Comparison of ENCODE assay signal across 8 cellular contexts in the genomic region with DNA sequence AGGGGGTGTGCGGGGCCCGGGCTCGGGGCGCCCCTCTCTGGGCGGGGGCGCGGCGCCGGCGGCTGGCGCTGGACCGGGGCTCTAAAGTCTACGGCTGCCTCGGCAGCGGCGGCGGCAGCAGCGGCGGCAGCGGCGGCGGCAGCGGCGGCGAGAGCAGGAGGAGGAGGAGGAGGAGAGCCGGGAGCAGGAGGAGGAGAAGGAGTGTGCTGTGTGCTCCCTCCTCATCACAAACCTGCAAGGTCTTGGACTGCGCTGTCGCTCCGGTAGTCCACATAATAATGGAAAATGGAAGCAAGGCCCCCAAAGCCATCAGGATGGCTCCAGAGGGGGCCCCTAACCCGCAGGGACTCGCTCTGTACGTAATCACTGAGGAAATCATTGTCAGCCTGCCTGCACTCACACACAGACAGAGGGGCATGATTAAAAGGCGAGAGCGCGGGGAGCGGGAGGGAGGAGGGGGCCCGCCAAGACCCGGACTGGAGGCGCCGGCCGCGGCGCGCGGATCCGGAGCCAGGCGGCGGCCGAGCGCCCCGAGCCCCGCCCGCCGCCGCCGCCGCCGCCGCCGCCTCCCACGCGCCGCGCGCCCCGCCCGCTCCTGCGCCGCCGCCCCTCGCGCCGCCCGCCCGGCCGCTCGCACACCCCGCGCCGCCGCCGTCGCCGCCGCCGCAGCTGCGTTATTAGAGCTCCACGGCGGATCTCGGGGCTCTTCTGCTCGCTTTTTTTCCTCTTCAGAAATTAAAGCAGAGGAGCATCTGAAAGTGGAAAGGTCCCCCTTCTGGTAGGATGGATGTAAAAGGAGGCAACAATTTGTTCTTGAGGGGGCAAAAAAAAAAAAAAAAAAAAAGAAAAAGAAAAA. TPM values are rescaled to one million over a fixed set of nuclear protein-coding genes. Genes with fewer than 3 reads are reported as not detected.
DNase-seq lines count a peak whose midpoint lies in the region; ATAC-seq and TF ChIP-seq lines count a peak whose summit lies in the region.

ZNF521 (minus strand) TSS at position 394 of the 856 bp plus-strand sequence. CDS start 1,220 bp downstream, outside the sequence.

- H3K36me3 ChIP-seq in Peyer's patch: no peaks in the 10 kb centered on the region

- H3K27ac Mint-ChIP-seq in activated naive CD4-positive, alpha-beta T cell treated with anti-CD3 and anti-CD28 coated beads, Interleukin-2, amount 50 U/mL, for 24 hours: no peak within 1 kb of the TSS
- no peak within 1 kb of the TSS for H3K27ac Mint-ChIP-seq in natural killer cell treated with Interleukin-12 subunit alpha and Interleukin-12 subunit beta and Interleukin-15 and Interleukin-18, amount 100 ng/mL, for 72 hours

- H3K4me1 ChIP-seq in Peyer's patch: peaks cover 0 to 19% (median 3%) of the 10 kb centered on the region in 4 donors
- H3K4me1 ChIP-seq in foreskin keratinocyte: no peaks in the 10 kb centered on the region

- H3K9me3 ChIP-seq in Peyer's patch: no peaks in the 10 kb centered on the region

- peak in 1 of 6 experiments; percentile 4 for TF ChIP-seq CTCF in Peyer's patch (IDR thresholded peaks at IDR 0.05)
- no peak for TF ChIP-seq CTCF in foreskin keratinocyte (conservative IDR thresholded peaks at IDR 0.05)

- DNase-seq in DMS153 (lab: John Stamatoyannopoulos, UW): peak; percentile 49
- peak; percentile 87 for DNase-seq in KG1 (lab: John Stamatoyannopoulos, UW)
- DNase-seq in Peyer's patch: peak; percentile 47 to 78 (median 76)
- DNase-seq in foreskin keratinocyte: peak; percentile 24 to 59
- DNase-seq in natural killer cell treated with Interleukin-12 subunit alpha and Interleukin-12 subunit beta and Interleukin-15 and Interleukin-18, amount 100 ng/mL, for 72 hours (ENCODE audit: low spot score): no peak

- no peaks in the 10 kb centered on the region for H3K9me3 Mint-ChIP-seq in activated naive CD4-positive, alpha-beta T cell treated with anti-CD3 and anti-CD28 coated beads, Interleukin-2, amount 50 U/mL, for 24 hours
- H3K9me3 Mint-ChIP-seq in natural killer cell treated with Interleukin-12 subunit alpha and Interleukin-12 subunit beta and Interleukin-15 and Interleukin-18, amount 100 ng/mL, for 72 hours: no peaks in the 10 kb centered on the region

- H3K27me3 ChIP-seq in Peyer's patch (peaks cover 0 to 11% of the 10 kb centered on the region in 2 donors), foreskin keratinocyte (peaks cover 87% of the 10 kb centered on the region)

- H3K36me3 Mint-ChIP-seq in activated naive CD4-positive, alpha-beta T cell treated with anti-CD3 and anti-CD28 coated beads, Interleukin-2, amount 50 U/mL, for 24 hours: peaks cover 2% of the 10 kb centered on the region
- no peaks in the 10 kb centered on the region for H3K36me3 Mint-ChIP-seq in natural killer cell treated with Interleukin-12 subunit alpha and Interleukin-12 subunit beta and Interleukin-15 and Interleukin-18, amount 100 ng/mL, for 72 hours

- H3K4me3 Mint-ChIP-seq in activated naive CD4-positive, alpha-beta T cell treated with anti-CD3 and anti-CD28 coated beads, Interleukin-2, amount 50 U/mL, for 24 hours: peak within 1 kb of the TSS; percentile 78
- H3K4me3 Mint-ChIP-seq in natural killer cell treated with Interleukin-12 subunit alpha and Interleukin-12 subunit beta and Interleukin-15 and Interleukin-18, amount 100 ng/mL, for 72 hours: peak within 1 kb of the TSS; percentile 87

- peak within 1 kb of the TSS; percentile 43 to 68 (median 61) for H3K4me3 ChIP-seq in Peyer's patch

- H3K27me3 Mint-ChIP-seq in activated naive CD4-positive, alpha-beta T cell treated with anti-CD3 and anti-CD28 coated beads, Interleukin-2, amount 50 U/mL, for 24 hours: peaks cover 45% of the 10 kb centered on the region
- H3K27me3 Mint-ChIP-seq in natural killer cell treated with Interleukin-12 subunit alpha and Interleukin-12 subunit beta and Interleukin-15 and Interleukin-18, amount 100 ng/mL, for 72 hours: peaks cover 18 to 32% of the 10 kb centered on the region in 2 donors

- ATAC-seq in GM21723 (IDR thresholded peaks at IDR 0.05; ENCODE audit: unreplicated experiment) (peak; percentile 64), foreskin keratinocyte (peak; percentile 90)
- peak; percentile 81 to 95 for ATAC-seq in natural killer cell treated with Interleukin-12 subunit alpha and Interleukin-12 subunit beta and Interleukin-15 and Interleukin-18, amount 100 ng/mL, for 72 hours

- H3K27ac ChIP-seq in Peyer's patch (peak within 1 kb of the TSS; percentile 61 to 82 (median 76)), foreskin keratinocyte (no peak within 1 kb of the TSS), temporal lobe (ENCODE audit: low read depth, low read length) (no peak within 1 kb of the TSS)

- TF ChIP-seq POLR2A in Peyer's patch (IDR thresholded peaks at IDR 0.05): peak in 1 of 2 donors; percentile 16

- H3K4me1 Mint-ChIP-seq in activated naive CD4-positive, alpha-beta T cell treated with anti-CD3 and anti-CD28 coated beads, Interleukin-2, amount 50 U/mL, for 24 hours: peaks cover 15% of the 10 kb centered on the region
- peaks cover 4 to 8% of the 10 kb centered on the region in 2 donors for H3K4me1 Mint-ChIP-seq in natural killer cell treated with Interleukin-12 subunit alpha and Interleukin-12 subunit beta and Interleukin-15 and Interleukin-18, amount 100 ng/mL, for 72 hours (ENCODE audit: low read depth in 2 of 2)

RNA-seq across cellular contexts. Expression of gene ZNF521, which starts in this region (rescaled TPM):
- total RNA-seq in Peyer's patch: 10 to 100 TPM in 1 of 4 donors, 1 to 10 TPM in 3; 4.2 to 25.6 (median 8.6) TPM
- total RNA-seq in foreskin keratinocyte: 0.10 TPM in 1 of 2 replicates, not detected in the other
- polyA plus RNA-seq in foreskin keratinocyte: not detected in 2 replicates
- 1 to 10 TPM in 1 of 2 donors, not detected in 1; 1.8 TPM for total RNA-seq in natural killer cell treated with Interleukin-12 subunit alpha and Interleukin-12 subunit beta and Interleukin-15 and Interleukin-18, amount 100 ng/mL, for 72 hours
- 12.5 TPM for total RNA-seq in temporal lobe

Comparison
In these comparisons a context has a peak if more than half of its experiments do, and no peak if none do; other contexts are left out.
1. Peak in DNase-seq and ATAC-seq in foreskin keratinocyte; RNA of the gene not detected or under 1 TPM.
2. H3K27ac ChIP-seq: peak in Peyer's patch (4 of 4); none in foreskin keratinocyte (single experiment) and temporal lobe (single experiment).
3. Peak in every context shown above with its lines, with median percentiles within 50 percentile points of each other: ATAC-seq.